Comparison of ENCODE assay signal across 24 cellular contexts in genomic region chr9:78542491-78543175, GRCh38.
DNase-seq lines count a peak whose midpoint lies in the region; TF ChIP-seq lines count a peak whose summit lies in the region.
"Had no signal": no experiment of that assay in that cellular context is flagged by ENCODE, and none has a peak within 500 bp of the region (broad histone marks: within the 10 kb centered on the region; RNA-seq: fewer than 3 reads in every experiment).

No MANE protein-coding gene starts in this region.

- H3K27me3 Mint-ChIP-seq in brain: peaks cover 30% of the 10 kb centered on the region
- H3K27me3 Mint-ChIP-seq: effector memory CD8-positive, alpha-beta T cell had no signal

- peaks cover 41% of the 10 kb centered on the region for H3K4me1 Mint-ChIP-seq in brain
- H3K4me1 Mint-ChIP-seq: activated CD4-positive, alpha-beta T cell treated with anti-CD3 and anti-CD28 coated beads for 36 hours had no signal

- no peaks in the 10 kb centered on the region for H3K36me3 ChIP-seq in H7 (replicated peaks; ENCODE audit: control insufficient read depth, insufficient read depth, low read length)
- H3K36me3 ChIP-seq: esophagus muscularis mucosa, pancreas, right lobe of liver, SJCRH30 had no signal

- no peak overlapping the region for H3K4me3 ChIP-seq in H7 (ENCODE audit: insufficient read depth, low read depth, low read length)
- H3K4me3 ChIP-seq: esophagus muscularis mucosa, pancreas, right lobe of liver, SJCRH30, testis had no signal

- H3K9me3 Mint-ChIP-seq in brain: peaks cover 0 to 6% (median 0%) of the 10 kb centered on the region in 5 experiments

- H3K36me3 Mint-ChIP-seq in brain: no peaks in the 10 kb centered on the region

- TF ChIP-seq CTCF in brain (conservative IDR thresholded peaks at IDR 0.05): no peak

- H3K27ac Mint-ChIP-seq in brain: peak overlapping the region in 4 of 5 experiments; percentile 4 to 96 (median 68)
- H3K27ac Mint-ChIP-seq: activated CD4-positive, alpha-beta T cell treated with anti-CD3 and anti-CD28 coated beads for 36 hours; effector memory CD8-positive, alpha-beta T cell had no signal

- H3K4me3 Mint-ChIP-seq in brain: peak overlapping the region in 2 of 5 experiments; percentile 10 to 65
- H3K4me3 Mint-ChIP-seq: activated CD4-positive, alpha-beta T cell treated with anti-CD3 and anti-CD28 coated beads for 36 hours; effector memory CD8-positive, alpha-beta T cell had no signal

- H3K27me3 ChIP-seq in H7 (ENCODE audit: control insufficient read depth, insufficient read depth, low read length): no peaks in the 10 kb centered on the region
- H3K27me3 ChIP-seq: esophagus muscularis mucosa, pancreas, right lobe of liver, testis had no signal

- DNase-seq in H7: peak; percentile 26
- DNase-seq in kidney tubule cell (ENCODE audit: low spot score): peak; percentile 36
- peak; percentile 62 for DNase-seq in retina
- DNase-seq in NCI-H2107 (lab: John Stamatoyannopoulos, UW): no peak
- no peak for DNase-seq in NOMO-1 treated with DMSO at 0.1 percent for 48 hours (lab: John Stamatoyannopoulos, UW; ENCODE audit: unreplicated experiment)
- DNase-seq in activated CD8-positive, alpha-beta memory T cell treated with anti-CD3 and anti-CD28 coated beads, Interleukin-2, amount 50 U/mL, for 48 hours: no peak
- DNase-seq: activated CD4-positive, alpha-beta T cell treated with anti-CD3 and anti-CD28 coated beads for 36 hours; activated naive CD4-positive, alpha-beta T cell; activated T-cell treated with anti-CD3 and anti-CD28 coated beads, Interleukin-2, amount 50 U/mL, for 48 hours; effector memory CD8-positive, alpha-beta T cell; Karpas-422; mesenchymal stem cell; MV-4-11; NCI-H146; NCI-H2171; NCI-H524; pancreas; right lobe of liver; SJCRH30; stimulated activated CD4-positive, alpha-beta T cell treated with anti-CD3 and anti-CD28 coated beads, Interleukin-4, amount 100 ng/mL, for 4 hours; stimulated activated naive CD4-positive, alpha-beta T cell; testis had no signal

Comparison
In these comparisons a context has a peak if more than half of its experiments do, and no peak if none do; other contexts are left out.
1. DNase-seq: peak in H7 (single experiment), kidney tubule cell (single experiment) and retina (single experiment); none in NCI-H2107 (single experiment), NOMO-1 treated with DMSO at 0.1 percent for 48 hours (single experiment) and activated CD8-positive, alpha-beta memory T cell treated with anti-CD3 and anti-CD28 coated beads, Interleukin-2, amount 50 U/mL, for 48 hours (single experiment).